ENCODE assay signal across 11 cellular contexts in the genomic region with DNA sequence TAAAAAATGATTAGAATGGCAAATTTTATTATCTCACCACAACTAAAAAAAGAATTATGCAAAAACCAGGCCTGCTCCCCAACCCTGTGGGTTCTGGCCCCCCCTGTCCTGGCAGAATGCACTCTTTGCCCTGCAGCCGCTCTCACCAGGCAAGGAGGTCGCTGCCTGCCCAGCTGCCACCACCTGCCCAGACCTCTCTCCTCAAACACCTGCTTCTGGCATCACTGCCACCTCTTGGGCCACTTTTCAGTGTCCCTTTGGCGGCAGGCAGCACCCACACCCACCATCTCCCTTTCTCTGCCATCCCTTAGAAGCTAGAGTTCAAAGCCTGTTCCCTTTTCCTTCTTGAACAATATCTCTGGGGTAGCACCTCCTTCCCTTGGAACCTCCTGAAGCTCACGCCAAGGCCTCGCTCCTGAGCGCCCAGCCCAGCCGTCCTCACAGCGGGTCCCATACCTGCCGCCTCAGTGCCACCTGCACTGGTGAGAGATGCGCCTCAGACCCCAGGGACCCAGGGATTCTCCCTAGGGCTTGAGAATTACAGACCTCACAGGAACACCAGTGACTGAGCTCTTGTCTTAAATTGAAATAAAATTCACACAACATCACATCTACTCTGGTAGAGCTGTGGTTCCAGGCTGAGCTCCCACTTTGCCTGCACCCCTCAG. TPM values are rescaled to one million over a fixed set of nuclear protein-coding genes. Genes with fewer than 3 reads are reported as not detected.
A peak's percentile ranks its signal among the peaks of the same experiment; 100 is the strongest.
DNase-seq lines count a peak whose midpoint lies in the region; ATAC-seq and TF ChIP-seq lines count a peak whose summit lies in the region.
"Had no signal": no experiment of that assay in that cellular context is flagged by ENCODE, and none has a peak within 500 bp of the region (broad histone marks: within the 10 kb centered on the region; RNA-seq: fewer than 3 reads in every experiment).

No MANE protein-coding gene starts in this region.

- no TSS peak for BruUV-seq in MCF 10A (replicated peaks; lab: Mats Ljungman, UMichigan)

- TF ChIP-seq CTCF in MCF 10A (IDR thresholded peaks at IDR 0.05; ENCODE audit: unreplicated experiment) (no peak), sigmoid colon (IDR thresholded peaks at IDR 0.05) (no peak)

- TF ChIP-seq POLR2A in sigmoid colon (IDR thresholded peaks at IDR 0.05), result no peak

- H3K4me1 ChIP-seq in sigmoid colon, result peaks cover 0 to 16% (median 7%) of the 10 kb centered on the region in 4 donors

- ATAC-seq in activated CD4-positive, alpha-beta T cell treated with anti-CD3 and anti-CD28 coated beads for 36 hours, result no peak
- no peak for ATAC-seq in GM19035 (IDR thresholded peaks at IDR 0.05; ENCODE audit: unreplicated experiment)

- H3K9me3 Mint-ChIP-seq in activated CD4-positive, alpha-beta T cell treated with anti-CD3 and anti-CD28 coated beads for 36 hours (ENCODE audit: low read depth), result no peaks in the 10 kb centered on the region
- H3K9me3 Mint-ChIP-seq in IgD-negative memory B cell (peaks cover 0 to 1% (median 0%) of the 10 kb centered on the region in 3 donors), MCF 10A (ENCODE audit: unreplicated experiment) (no peaks in the 10 kb centered on the region)

- no peaks in the 10 kb centered on the region for H3K9me3 ChIP-seq in sigmoid colon

- no peaks in the 10 kb centered on the region for H3K27me3 ChIP-seq in sigmoid colon

- TF ChIP-seq EP300 in sigmoid colon (IDR thresholded peaks at IDR 0.05), result no peak

- CTCF ChIA-PET in activated CD4-positive, alpha-beta T cell treated with anti-CD3 and anti-CD28 coated beads for 36 hours (lab: Charles Lee), result interaction anchor here (1.4 to 1.5 kb wide), 2 partner anchors 9 to 22 kb away, joined by 4 to 6 read pairs; no protein-coding TSS in a partner anchor
- CTCF ChIA-PET in MCF 10A (lab: Yijun Ruan, JAX), result interaction anchor here (0.7 to 1.2 kb wide), 2 partner anchors 13 to 22 kb away, joined by 3 to 5 read pairs; no protein-coding TSS in a partner anchor

- WGBS in sigmoid colon, 2 donors, result 77 to 85% methylated on average over 10 of the region's 10 CpGs

- H3K36me3 Mint-ChIP-seq in activated CD4-positive, alpha-beta T cell treated with anti-CD3 and anti-CD28 coated beads for 36 hours (ENCODE audit: low read depth), result peaks cover 29% of the 10 kb centered on the region
- peaks cover 4% of the 10 kb centered on the region for H3K36me3 Mint-ChIP-seq in IgD-negative memory B cell
- peaks cover 82% of the 10 kb centered on the region for H3K36me3 Mint-ChIP-seq in MCF 10A (ENCODE audit: insufficient read depth, unreplicated experiment)

- H3K27ac Mint-ChIP-seq in activated CD4-positive, alpha-beta T cell treated with anti-CD3 and anti-CD28 coated beads for 36 hours, result peak overlapping the region; percentile 72
- H3K27ac Mint-ChIP-seq in IgD-negative memory B cell (peak overlapping the region; percentile 33 to 93 (median 93)), MCF 10A (ENCODE audit: low read depth, unreplicated experiment) (peak overlapping the region; percentile 65)

- no peak for DNase-seq in activated CD4-positive, alpha-beta T cell treated with anti-CD3 and anti-CD28 coated beads for 36 hours
- no peak for DNase-seq in activated CD4-positive, alpha-beta T cell treated with anti-CD3 and anti-CD28 coated beads for 48 hours
- DNase-seq in MCF 10A (ENCODE audit: unreplicated experiment), result no peak
- DNase-seq in sigmoid colon, result no peak
- DNase-seq in NCI-H1105 (lab: John Stamatoyannopoulos, UW), result no peak
- no peak for DNase-seq in stimulated activated CD4-positive, alpha-beta T cell treated with anti-CD3 and anti-CD28 coated beads, Interleukin-12 subunit alpha, Interleukin-12 subunit beta, amount 100 ng/mL, for 4 hours
- DNase-seq: NCI-H2171, nucleus accumbens, WERI-Rb-1 had no signal

- POLR2A ChIA-PET in activated CD4-positive, alpha-beta T cell treated with anti-CD3 and anti-CD28 coated beads for 36 hours (lab: Charles Lee), result interaction anchor here (0.6 to 0.9 kb wide), 2 partner anchors 14 to 85 kb away, joined by 3 read pairs; no protein-coding TSS in a partner anchor
- POLR2A ChIA-PET in MCF 10A (lab: Yijun Ruan, JAX), result interaction anchor here (0.5 to 1.8 kb wide), 4 partner anchors 10 to 236 kb away, joined by 3 to 6 read pairs (median 3); no protein-coding TSS in a partner anchor

- no peak overlapping the region for H3K4me3 Mint-ChIP-seq in activated CD4-positive, alpha-beta T cell treated with anti-CD3 and anti-CD28 coated beads for 36 hours
- H3K4me3 Mint-ChIP-seq in IgD-negative memory B cell (peak overlapping the region; percentile 71 to 91 (median 86)), MCF 10A (ENCODE audit: unreplicated experiment) (no peak overlapping the region)

- H3K36me3 ChIP-seq in sigmoid colon, result peaks cover 11 to 65% (median 42%) of the 10 kb centered on the region in 4 donors

- H3K27ac ChIP-seq in sigmoid colon, result peak overlapping the region in 3 of 4 donors; percentile 16 to 40 (median 35)
- H3K27ac ChIP-seq: WERI-Rb-1 had no signal

- H3K4me3 ChIP-seq in sigmoid colon, result no peak overlapping the region

- intact Hi-C loops in activated CD4-positive, alpha-beta T cell treated with anti-CD3 and anti-CD28 coated beads for 36 hours (cut with DNase I, micrococcal nuclease), result no loop called here
- intact Hi-C loops in MCF 10A (cut with micrococcal nuclease) (no loop called here), sigmoid colon (cut with DNase I) (no loop called here)

- H3K4me1 Mint-ChIP-seq in activated CD4-positive, alpha-beta T cell treated with anti-CD3 and anti-CD28 coated beads for 36 hours, result peaks cover 20% of the 10 kb centered on the region
- H3K4me1 Mint-ChIP-seq in IgD-negative memory B cell (peaks cover 38 to 47% (median 46%) of the 10 kb centered on the region in 3 donors), MCF 10A (ENCODE audit: insufficient read depth, unreplicated experiment) (peaks cover 28% of the 10 kb centered on the region)

- no peaks in the 10 kb centered on the region for H3K27me3 Mint-ChIP-seq in activated CD4-positive, alpha-beta T cell treated with anti-CD3 and anti-CD28 coated beads for 36 hours
- H3K27me3 Mint-ChIP-seq in IgD-negative memory B cell (peaks cover 1% of the 10 kb centered on the region), MCF 10A (ENCODE audit: insufficient read depth, unreplicated experiment) (no peaks in the 10 kb centered on the region)

RNA-seq across cellular contexts. Expression of gene SGSM3, which starts 44.6 kb away (rescaled TPM):
- 10 to 100 TPM; 52.7 to 53.4 TPM for total RNA-seq in activated CD4-positive, alpha-beta T cell treated with anti-CD3 and anti-CD28 coated beads for 36 hours
- polyA plus RNA-seq in IgD-negative memory B cell (53.3 TPM), sigmoid colon (100 to 1,000 TPM; 102 to 119 (median 113) TPM)
- total RNA-seq in MCF 10A (2022) (41.3 and 44.6 TPM in 2 replicates), sigmoid colon (10 to 100 TPM; 27.0 to 51.2 (median 32.9) TPM)

Comparison
In these comparisons a context has a peak if more than half of its experiments do, and no peak if none do; other contexts are left out.
1. H3K4me3 Mint-ChIP-seq: peak in IgD-negative memory B cell (4 of 4); none in activated CD4-positive, alpha-beta T cell treated with anti-CD3 and anti-CD28 coated beads for 36 hours (single experiment) and MCF 10A (single experiment).
2. Peak in every context shown above with its lines, with median percentiles within 50 percentile points of each other: H3K27ac Mint-ChIP-seq.